ENCODE assay signal across 14 cellular contexts in the genomic region with DNA sequence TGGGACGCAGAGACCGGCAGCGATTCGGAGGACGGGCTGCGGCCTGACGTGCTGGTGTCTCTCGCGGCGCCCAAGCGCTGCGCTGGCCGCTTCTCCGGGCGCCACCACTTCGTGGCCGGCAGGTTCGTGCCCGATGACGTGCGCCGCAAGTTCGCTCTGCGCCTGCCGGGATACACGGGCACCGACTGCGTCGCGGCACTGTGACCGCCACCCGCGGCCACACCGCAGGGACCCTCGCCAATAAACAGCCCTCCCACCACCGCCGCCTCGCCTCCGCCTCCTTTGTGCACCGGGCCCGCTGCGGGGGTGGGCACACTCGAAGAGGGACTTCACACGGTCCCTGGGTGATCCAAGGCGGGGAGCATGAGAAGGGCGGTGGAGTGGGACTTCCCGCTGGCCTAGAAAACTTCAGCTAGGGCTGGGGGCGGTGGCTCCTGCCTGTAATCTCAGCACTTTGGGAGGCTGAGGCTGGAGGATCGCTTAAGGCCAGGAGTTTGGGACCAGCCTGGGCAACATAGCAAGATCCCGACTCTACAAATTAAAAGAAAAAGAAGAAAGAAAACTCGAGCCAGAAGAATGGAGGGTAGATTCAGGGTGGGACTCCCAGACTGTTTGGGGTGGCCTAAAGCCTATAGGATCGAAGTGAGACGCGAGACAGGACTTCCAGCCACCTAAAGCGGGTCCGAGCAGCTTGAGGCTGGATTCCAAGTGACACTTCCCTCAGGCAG. TPM values are rescaled to one million over a fixed set of nuclear protein-coding genes. Genes with fewer than 3 reads are reported as not detected.
DNase-seq lines count a peak whose midpoint lies in the region; ATAC-seq and TF ChIP-seq lines count a peak whose summit lies in the region.
"Had no signal": no experiment of that assay in that cellular context is flagged by ENCODE, and none has a peak within 500 bp of the region (broad histone marks: within the 10 kb centered on the region; RNA-seq: fewer than 3 reads in every experiment).

No MANE protein-coding gene starts in this region.

- H3K9me3 Mint-ChIP-seq in activated T-cell treated with anti-CD3 and anti-CD28 coated beads, Interleukin-2, amount 50 U/mL, for 24 hours: no peaks in the 10 kb centered on the region
- no peaks in the 10 kb centered on the region for H3K9me3 Mint-ChIP-seq in stimulated activated memory B cell treated with anti-CD40 and anti-IgM and Interleukin-4, amounts not matched to agents 10 μg/mL and 1 μg/mL and 100 μg/mL, for 72 hours

- no peaks in the 10 kb centered on the region for H3K9me3 ChIP-seq in RWPE2 (ENCODE audit: severe bottlenecking)
- no peaks in the 10 kb centered on the region for H3K9me3 ChIP-seq in iPS-15b (ENCODE audit: control insufficient read depth, insufficient read depth, low read length)
- H3K9me3 ChIP-seq in adrenal gland (replicated peaks in 1 of 3): no peaks in the 10 kb centered on the region
- no peaks in the 10 kb centered on the region for H3K9me3 ChIP-seq in MM.1S (replicated peaks; ENCODE audit: insufficient read depth, low read length)
- H3K9me3 ChIP-seq: neutrophil had no signal

- 23 to 58% (median 39%) methylated on average over 37 to 56 of the region's 56 CpGs for WGBS in adrenal gland, 4 donors

- H3K4me3 ChIP-seq in RWPE2 (ENCODE audit: severe bottlenecking) (no peak overlapping the region), iPS-15b (ENCODE audit: low read depth, low read length) (peak overlapping the region; percentile 60), adrenal gland (no peak overlapping the region), MM.1S (ENCODE audit: low read length) (no peak overlapping the region)

- no peaks in the 10 kb centered on the region for H4K20me1 ChIP-seq in MM.1S (ENCODE audit: insufficient read depth, low read length)

- no peak overlapping the region for H2AFZ ChIP-seq in MM.1S (ENCODE audit: low read length)

- no peak for TF ChIP-seq POLR2A in adrenal gland (IDR thresholded peaks at IDR 0.05)

- H3K9ac ChIP-seq in iPS-15b (ENCODE audit: low read depth, low read length) (no peak overlapping the region), MM.1S (ENCODE audit: low read length) (no peak overlapping the region)

- TF ChIP-seq CTCF in RWPE2 (IDR thresholded peaks at IDR 0.05; ENCODE audit: poor library complexity, severe bottlenecking) (no peak), adrenal gland (IDR thresholded peaks at IDR 0.05) (no peak), MM.1S (IDR thresholded peaks at IDR 0.05; ENCODE audit: low read length) (no peak)

- no peaks in the 10 kb centered on the region for H3K4me1 ChIP-seq in RWPE2 (ENCODE audit: insufficient read depth, poor library complexity, severe bottlenecking)
- H3K4me1 ChIP-seq in iPS-15b (ENCODE audit: control insufficient read depth, insufficient read depth, low read length): no peaks in the 10 kb centered on the region
- H3K4me1 ChIP-seq in adrenal gland (replicated peaks in 1 of 2): peaks cover 4 to 19% of the 10 kb centered on the region in 2 donors
- no peaks in the 10 kb centered on the region for H3K4me1 ChIP-seq in MM.1S (ENCODE audit: low read length)

- intact Hi-C loops in adrenal gland (cut with DNase I): loop anchor here (2.0 to 5.0 kb wide), 2 partner anchors 105 to 421 kb away; partner anchors contain the start of gene GMIP (in 1 of the 2)

- no peaks in the 10 kb centered on the region for H3K9me2 ChIP-seq in MM.1S (replicated peaks; ENCODE audit: insufficient read depth, low read length)

- no peaks in the 10 kb centered on the region for H3K36me3 ChIP-seq in RWPE2 (ENCODE audit: low read depth)
- no peaks in the 10 kb centered on the region for H3K36me3 ChIP-seq in iPS-15b (ENCODE audit: control insufficient read depth, insufficient read depth, low read length)
- no peaks in the 10 kb centered on the region for H3K36me3 ChIP-seq in adrenal gland (replicated peaks in 1 of 2)
- H3K36me3 ChIP-seq in MM.1S (replicated peaks; ENCODE audit: insufficient read depth, low read length): no peaks in the 10 kb centered on the region
- H3K36me3 ChIP-seq: neutrophil had no signal

- H3K27ac Mint-ChIP-seq in activated T-cell treated with anti-CD3 and anti-CD28 coated beads, Interleukin-2, amount 50 U/mL, for 24 hours: no peak overlapping the region
- peak overlapping the region; percentile 37 for H3K27ac Mint-ChIP-seq in stimulated activated memory B cell treated with anti-CD40 and anti-IgM and Interleukin-4, amounts not matched to agents 10 μg/mL and 1 μg/mL and 100 μg/mL, for 72 hours
- H3K27ac Mint-ChIP-seq: activated CD8-positive, alpha-beta T cell treated with anti-CD3 and anti-CD28 coated beads, Interleukin-2, amount 10 ng/mL, durations not matched to agents 7 days and 5 days had no signal

- no peak overlapping the region for H3K4me3 Mint-ChIP-seq in activated T-cell treated with anti-CD3 and anti-CD28 coated beads, Interleukin-2, amount 50 U/mL, for 24 hours
- H3K4me3 Mint-ChIP-seq in stimulated activated memory B cell treated with anti-CD40 and anti-IgM and Interleukin-4, amounts not matched to agents 10 μg/mL and 1 μg/mL and 100 μg/mL, for 72 hours: peak overlapping the region; percentile 64
- H3K4me3 Mint-ChIP-seq: activated CD8-positive, alpha-beta T cell treated with anti-CD3 and anti-CD28 coated beads, Interleukin-2, amount 10 ng/mL, durations not matched to agents 7 days and 5 days had no signal

- no peaks in the 10 kb centered on the region for H3F3A ChIP-seq in MM.1S (ENCODE audit: insufficient read depth, low read length)

- H3K27me3 ChIP-seq in RWPE2 (ENCODE audit: insufficient read depth, poor library complexity, severe bottlenecking): peaks cover 18% of the 10 kb centered on the region
- H3K27me3 ChIP-seq in iPS-15b (ENCODE audit: control insufficient read depth, insufficient read depth, low read length): peaks cover 26% of the 10 kb centered on the region
- H3K27me3 ChIP-seq in adrenal gland: peaks cover 39% of the 10 kb centered on the region
- H3K27me3 ChIP-seq in MM.1S (replicated peaks; ENCODE audit: insufficient read depth, low read length): no peaks in the 10 kb centered on the region; the same call in 1 of the 2 replicates

- H3K36me3 Mint-ChIP-seq in activated T-cell treated with anti-CD3 and anti-CD28 coated beads, Interleukin-2, amount 50 U/mL, for 24 hours (ENCODE audit: low read depth): no peaks in the 10 kb centered on the region
- no peaks in the 10 kb centered on the region for H3K36me3 Mint-ChIP-seq in stimulated activated memory B cell treated with anti-CD40 and anti-IgM and Interleukin-4, amounts not matched to agents 10 μg/mL and 1 μg/mL and 100 μg/mL, for 72 hours

- H3K4me2 ChIP-seq in MM.1S (ENCODE audit: low read depth, low read length): no peak overlapping the region

- H3K27me3 Mint-ChIP-seq in activated T-cell treated with anti-CD3 and anti-CD28 coated beads, Interleukin-2, amount 50 U/mL, for 24 hours: peaks cover 7% of the 10 kb centered on the region
- peaks cover 39% of the 10 kb centered on the region for H3K27me3 Mint-ChIP-seq in stimulated activated memory B cell treated with anti-CD40 and anti-IgM and Interleukin-4, amounts not matched to agents 10 μg/mL and 1 μg/mL and 100 μg/mL, for 72 hours

- no peaks in the 10 kb centered on the region for H3K79me2 ChIP-seq in MM.1S (ENCODE audit: low read length)

- DNase-seq in activated T-cell treated with anti-CD3 and anti-CD28 coated beads, Interleukin-2, amount 50 U/mL, for 1 hour: peak; percentile 38
- DNase-seq in activated T-cell treated with anti-CD3 and anti-CD28 coated beads, Interleukin-2, amount 50 U/mL, for 24 hours: no peak
- peak; percentile 59 for DNase-seq in RWPE2 (ENCODE audit: low spot score)
- DNase-seq in adrenal gland: no peak
- DNase-seq in NCI-H2227 (lab: John Stamatoyannopoulos, UW; ENCODE audit: unreplicated experiment): no peak
- DNase-seq in MM.1S: no peak
- DNase-seq: activated CD8-positive, alpha-beta T cell treated with anti-CD3 and anti-CD28 coated beads, Interleukin-2, amount 10 ng/mL, durations not matched to agents 7 days and 5 days; C1 segment of cervical spinal cord; cerebellar nuclear complex had no signal

- ATAC-seq in RWPE2 (ENCODE audit: low read depth): no peak
- no peak for ATAC-seq in stimulated activated memory B cell treated with anti-CD40 and anti-IgM and Interleukin-4, amounts not matched to agents 10 μg/mL and 1 μg/mL and 100 μg/mL, for 72 hours
- ATAC-seq: activated CD8-positive, alpha-beta T cell treated with anti-CD3 and anti-CD28 coated beads, Interleukin-2, amount 10 ng/mL, durations not matched to agents 7 days and 5 days had no signal

- peaks cover 24% of the 10 kb centered on the region for H3K4me1 Mint-ChIP-seq in activated T-cell treated with anti-CD3 and anti-CD28 coated beads, Interleukin-2, amount 50 U/mL, for 24 hours (ENCODE audit: low read depth)
- H3K4me1 Mint-ChIP-seq in stimulated activated memory B cell treated with anti-CD40 and anti-IgM and Interleukin-4, amounts not matched to agents 10 μg/mL and 1 μg/mL and 100 μg/mL, for 72 hours: peaks cover 34% of the 10 kb centered on the region

- H3K27ac ChIP-seq in RWPE2 (ENCODE audit: poor library complexity, severe bottlenecking) (no peak overlapping the region), adrenal gland (no peak overlapping the region), MM.1S (ENCODE audit: low read length) (no peak overlapping the region)
- H3K27ac ChIP-seq: HL-60, neutrophil had no signal

RNA-seq across cellular contexts. Expression of gene CILP2, which starts 0.6 kb away (rescaled TPM):
- total RNA-seq in adrenal gland: under 1 TPM in 1 of 8 donors, not detected in 7; 0.43 TPM
- polyA plus RNA-seq in adrenal gland: under 1 TPM in 2 of 3 donors, not detected in 1; 0.13 to 0.24 TPM
- total RNA-seq: glomerular endothelial cell had no signal

RNA-seq across cellular contexts. Expression of gene YJEFN3, which starts 8.8 kb away (rescaled TPM):
- 1 to 10 TPM in 5 of 8 donors, under 1 TPM in 3; 0.36 to 5.7 (median 1.3) TPM for total RNA-seq in adrenal gland
- 10 to 100 TPM in 1 of 3 donors, 1 to 10 TPM in 1, under 1 TPM in 1; 0.77 to 30.2 (median 6.1) TPM for polyA plus RNA-seq in adrenal gland

RNA-seq across cellular contexts. Expression of gene NDUFA13, which starts 21.5 kb away (rescaled TPM):
- total RNA-seq in adrenal gland: 100 to 1,000 TPM in 6 of 8 donors, 10 to 100 TPM in 2; 17.0 to 416 (median 281) TPM
- polyA plus RNA-seq in adrenal gland: 100 to 1,000 TPM; 202 to 558 (median 329) TPM

RNA-seq across cellular contexts. Expression of gene TSSK6, which starts 22.1 kb away (rescaled TPM):
- total RNA-seq in adrenal gland: 10 to 100 TPM in 1 of 8 donors, 1 to 10 TPM in 6, under 1 TPM in 1; 0.95 to 50.5 (median 3.6) TPM
- polyA plus RNA-seq in adrenal gland: 1 to 10 TPM in 1 of 3 donors, under 1 TPM in 1, not detected in 1; 0.37 to 1.0 TPM

Comparison
In these comparisons a context has a peak if more than half of its experiments do, and no peak if none do; other contexts are left out.
1. DNase-seq: peak in activated T-cell treated with anti-CD3 and anti-CD28 coated beads, Interleukin-2, amount 50 U/mL, for 1 hour (single experiment) and RWPE2 (single experiment); none in activated T-cell treated with anti-CD3 and anti-CD28 coated beads, Interleukin-2, amount 50 U/mL, for 24 hours (single experiment), adrenal gland (0 of 7), NCI-H2227 (single experiment) and MM.1S (single experiment).